In the genomic region with DNA sequence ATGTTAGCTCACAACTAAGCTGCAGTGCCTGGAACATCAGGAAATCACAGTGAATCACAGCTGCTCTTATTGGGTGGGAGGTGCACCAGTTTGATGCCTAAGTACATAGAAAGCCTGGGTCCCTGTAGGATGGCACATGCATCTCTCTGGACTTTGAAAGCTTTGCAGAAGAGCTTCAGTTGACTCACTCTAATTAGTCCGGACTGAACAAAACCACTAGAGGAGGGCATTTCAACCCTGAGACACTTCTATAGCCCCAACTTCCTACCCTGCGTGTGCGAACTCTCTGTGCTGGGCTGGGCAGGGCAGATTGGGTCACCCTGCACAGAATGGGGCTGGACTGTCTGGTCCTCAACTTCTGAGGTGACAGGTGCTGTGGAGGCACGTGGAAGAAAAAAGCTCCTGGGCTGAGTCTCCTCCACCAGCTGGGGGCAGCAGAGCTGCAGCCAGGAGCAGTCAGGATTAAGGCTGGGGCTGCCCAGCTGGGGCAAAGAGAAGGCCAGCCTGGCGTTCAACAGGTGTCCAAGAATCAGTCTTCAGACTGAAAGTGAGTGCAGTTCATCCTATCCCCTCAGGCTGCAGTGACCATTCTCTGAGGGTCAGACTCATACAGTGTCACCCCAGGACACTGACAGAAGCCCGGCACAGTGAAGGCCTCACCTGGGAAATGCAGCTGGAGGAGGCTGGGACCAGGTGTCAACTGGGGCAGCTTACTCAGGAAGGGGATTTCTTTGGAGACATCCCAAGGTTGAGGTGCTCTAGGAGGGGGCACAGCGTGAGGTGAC, we compare ENCODE assay signal across 9 cellular contexts. TPM values are rescaled to one million over a fixed set of nuclear protein-coding genes. Genes with fewer than 3 reads are reported as not detected.
A peak's percentile ranks its signal among the peaks of the same experiment; 100 is the strongest.
DNase-seq lines count a peak whose midpoint lies in the region; ATAC-seq, FAIRE-seq and TF ChIP-seq lines count a peak whose summit lies in the region.
"Had no signal": no experiment of that assay in that cellular context is flagged by ENCODE, and none has a peak within 500 bp of the region (broad histone marks: within the 10 kb centered on the region; RNA-seq: fewer than 3 reads in every experiment).

No MANE protein-coding gene starts in this region.

- no peaks in the 10 kb centered on the region for H4K20me1 ChIP-seq in fibroblast of lung (ENCODE audit: control insufficient read depth, extremely low read depth, insufficient read depth, low read length)

- no peak for FAIRE-seq in small intestine (lab: Jason Lieb, UNC)

- H2AFZ ChIP-seq in fibroblast of lung (ENCODE audit: low read length) = no peak overlapping the region

- no peak overlapping the region for H3K9ac ChIP-seq in fibroblast of lung (ENCODE audit: insufficient read depth, low read length)

- no peaks in the 10 kb centered on the region for H3K79me2 ChIP-seq in fibroblast of lung (ENCODE audit: control insufficient read depth, insufficient read depth, low read length)

- H3K4me2 ChIP-seq in fibroblast of lung (ENCODE audit: extremely low read depth, insufficient read depth, low read length) = no peak overlapping the region

- H3K27ac ChIP-seq in fibroblast of lung (ENCODE audit: insufficient read depth, low read length) (no peak overlapping the region), small intestine (ENCODE audit: low read depth in 1 of 2, low read length in 1 of 2) (no peak overlapping the region)
- H3K27ac ChIP-seq: epithelial cell of prostate had no signal

- no peaks in the 10 kb centered on the region for H3K9me3 ChIP-seq in fibroblast of lung (ENCODE audit: control insufficient read depth, insufficient read depth, low read depth, low read length)
- H3K9me3 ChIP-seq in small intestine (ENCODE audit: control insufficient read depth, low read depth) = no peaks in the 10 kb centered on the region

- no peak overlapping the region for H3K4me3 ChIP-seq in GM12864 (ENCODE audit: low read depth, low read length)
- H3K4me3 ChIP-seq in fibroblast of lung (replicated peaks in 1 of 4; ENCODE audit: control extremely low read depth in 1 of 4, insufficient read depth in 1 of 4, low read depth in 3 of 4, low read length in 4 of 4) = no peak overlapping the region
- H3K4me3 ChIP-seq in small intestine (ENCODE audit: low read depth in 1 of 2, low read length in 2 of 2) = no peak overlapping the region

- H3K27me3 ChIP-seq in fibroblast of lung (ENCODE audit: control insufficient read depth, insufficient read depth, low read length) (no peaks in the 10 kb centered on the region), small intestine (ENCODE audit: control insufficient read depth in 2 of 2, insufficient read depth in 2 of 2, low read length in 2 of 2) (no peaks in the 10 kb centered on the region)

- TF ChIP-seq CTCF in AG09319 (IDR thresholded peaks at IDR 0.05; ENCODE audit: low read depth, low read length) = peak; percentile 88
- TF ChIP-seq CTCF in GM12864 (IDR thresholded peaks at IDR 0.05; ENCODE audit: low read depth, low read length, missing control alignments) = peak; percentile 85
- TF ChIP-seq CTCF in fibroblast of lung (conservative IDR thresholded peaks at IDR 0.05 in 1 of 2, IDR thresholded peaks at IDR 0.05 in 1 of 2; ENCODE audit: low read depth in 1 of 2, low read length in 2 of 2) = peak; percentile 29 to 79

- peak; percentile 8 for DNase-seq in AG09319 (ENCODE audit: extremely low read depth, low read depth)
- no peak for DNase-seq in GM12864 (ENCODE audit: low read depth)
- peak; percentile 56 for DNase-seq in RPMI8226
- DNase-seq in fibroblast of lung (ENCODE audit: low read depth in 2 of 2) = peak in 1 of 2 donors; percentile 43
- peak; percentile 47 for DNase-seq in small intestine
- no peak for DNase-seq in NCI-H1436 treated with DMSO at 0.1 percent for 48 hours (lab: John Stamatoyannopoulos, UW)

- H3K36me3 ChIP-seq in fibroblast of lung (ENCODE audit: control insufficient read depth, insufficient read depth, low read length) = no peaks in the 10 kb centered on the region
- H3K36me3 ChIP-seq in small intestine (ENCODE audit: control insufficient read depth in 2 of 2, insufficient read depth in 2 of 2, low read length in 2 of 2) = no peaks in the 10 kb centered on the region

- no peaks in the 10 kb centered on the region for H3K4me1 ChIP-seq in fibroblast of lung (ENCODE audit: control insufficient read depth, extremely low read depth, insufficient read depth, low read length)
- no peaks in the 10 kb centered on the region for H3K4me1 ChIP-seq in small intestine (ENCODE audit: control insufficient read depth in 2 of 2, insufficient read depth in 1 of 2, low read depth in 1 of 2, low read length in 1 of 2)

- whole genome bisulfite sequencing in small intestine, 3 donors = 28 to 51% (median 36%) methylated on average over 7 of the region's 7 CpGs

- ATAC-seq in GM19328 (IDR thresholded peaks at IDR 0.05; ENCODE audit: unreplicated experiment) (no peak), HG02852 (IDR thresholded peaks at IDR 0.05; ENCODE audit: unreplicated experiment) (no peak)

RNA-seq across cellular contexts. Expression of gene GGTLC2, which starts 22.1 kb away (rescaled TPM):
- not detected in 2 replicates for total RNA-seq in fibroblast of lung
- polyA plus RNA-seq in fibroblast of lung = not detected in 2 replicates
- polyA plus RNA-seq in fibroblast of lung (2012) = not detected in 2 replicates
- polyA minus RNA-seq in fibroblast of lung (ENCODE audit: low replicate concordance) = not detected in 2 replicates
- not detected for polyA plus RNA-seq in small intestine

Comparison
In these comparisons a context has a peak if more than half of its experiments do, and no peak if none do; other contexts are left out.
1. DNase-seq: peak in AG09319 (single experiment), RPMI8226 (single experiment) and small intestine (single experiment); none in GM12864 (single experiment) and NCI-H1436 treated with DMSO at 0.1 percent for 48 hours (single experiment).
2. Peak in every context shown above with its lines, with median percentiles within 50 percentile points of each other: CTCF ChIP-seq.